In genomic region chr5:137215780-137216179, GRCh38 we compare ENCODE assay signal across 1 cellular context.
TF ChIP-seq lines count a peak whose summit lies in the region.

No MANE protein-coding gene starts in this region.

TF ChIP-seq in HepG2, 621 proteins besides CTCF, POLR2A, EP300 and RAD21 (continued from another document and continues in another):
- TF ChIP-seq AHDC1 (CRISPR knock-in tag; IDR thresholded peaks at IDR 0.05; ENCODE audit: borderline replicate concordance): 0 out of 2 replicates have a peak, but pooled peaks have one; percentile 19
- TF ChIP-seq PCBP2 (optimal IDR thresholded peaks at IDR 0.05; ENCODE audit: low read depth, low read length, poor library complexity, severe bottlenecking): no peak
- no peak for TF ChIP-seq ZNF709 (CRISPR knock-in tag; IDR thresholded peaks at IDR 0.05)
- no peak for TF ChIP-seq TEAD3 (CRISPR knock-in tag; optimal IDR thresholded peaks at IDR 0.05; ENCODE audit: borderline replicate concordance)
- TF ChIP-seq ZMYM3 (CRISPR knock-in tag; IDR thresholded peaks at IDR 0.05): no peak
- TF ChIP-seq DNMT3B (CRISPR knock-in tag; conservative IDR thresholded peaks at IDR 0.05): no peak
- TF ChIP-seq TCF12 (IDR thresholded peaks at IDR 0.05): no peak
- TF ChIP-seq TCF12 (CRISPR knock-in tag; IDR thresholded peaks at IDR 0.05): no peak
- TF ChIP-seq ZSCAN29 (CRISPR knock-in tag; conservative IDR thresholded peaks at IDR 0.05): no peak
- no peak for TF ChIP-seq ZNF260 (CRISPR knock-in tag; IDR thresholded peaks at IDR 0.05; ENCODE audit: borderline replicate concordance, low read depth)
- TF ChIP-seq NAIF1 (CRISPR knock-in tag; IDR thresholded peaks at IDR 0.05; ENCODE audit: borderline replicate concordance): no peak
- TF ChIP-seq NFAT5 (CRISPR knock-in tag; IDR thresholded peaks at IDR 0.05): no peak
- TF ChIP-seq RORA (CRISPR knock-in tag; IDR thresholded peaks at IDR 0.05): no peak
- TF ChIP-seq TARDBP (CRISPR knock-in tag; IDR thresholded peaks at IDR 0.05): no peak
- TF ChIP-seq ZNF629 (CRISPR knock-in tag; conservative IDR thresholded peaks at IDR 0.05): no peak
- TF ChIP-seq NFKB2 (CRISPR knock-in tag; IDR thresholded peaks at IDR 0.05; ENCODE audit: borderline replicate concordance): no peak
- TF ChIP-seq KMT2A (CRISPR knock-in tag; IDR thresholded peaks at IDR 0.05): no peak
- TF ChIP-seq ZNF891 (CRISPR knock-in tag; IDR thresholded peaks at IDR 0.05): no peak
- no peak for TF ChIP-seq ZBTB21 (CRISPR knock-in tag; IDR thresholded peaks at IDR 0.05)
- TF ChIP-seq ZBTB25 (CRISPR knock-in tag; IDR thresholded peaks at IDR 0.05): no peak
- no peak for TF ChIP-seq NFATC3 (CRISPR knock-in tag; IDR thresholded peaks at IDR 0.05)
- no peak for TF ChIP-seq POLR2AphosphoS5 (IDR thresholded peaks at IDR 0.05; ENCODE audit: low read depth, low read length)
- no peak for TF ChIP-seq ZFP36L1 (CRISPR knock-in tag; IDR thresholded peaks at IDR 0.05)
- no peak for TF ChIP-seq BATF2 (CRISPR knock-in tag; IDR thresholded peaks at IDR 0.05)
- no peak for TF ChIP-seq IRF9 (CRISPR knock-in tag; IDR thresholded peaks at IDR 0.05; ENCODE audit: borderline replicate concordance)
- TF ChIP-seq PATZ1 (CRISPR knock-in tag; IDR thresholded peaks at IDR 0.05): peak; percentile 27; the same call in 1 of the 2 replicates
- TF ChIP-seq MED1 (CRISPR knock-in tag; IDR thresholded peaks at IDR 0.05): no peak
- no peak for TF ChIP-seq CENPT (CRISPR knock-in tag; IDR thresholded peaks at IDR 0.05; ENCODE audit: low read depth)
- no peak for TF ChIP-seq ATF2 (CRISPR knock-in tag; IDR thresholded peaks at IDR 0.05)
- no peak for TF ChIP-seq NFYB (CRISPR knock-in tag; IDR thresholded peaks at IDR 0.05)
- TF ChIP-seq ZFP91 (CRISPR knock-in tag; IDR thresholded peaks at IDR 0.05; ENCODE audit: borderline replicate concordance): no peak
- no peak for TF ChIP-seq SMAD3 (CRISPR knock-in tag; IDR thresholded peaks at IDR 0.05)
- TF ChIP-seq ETS1 (CRISPR knock-in tag; IDR thresholded peaks at IDR 0.05): no peak
- no peak for TF ChIP-seq CREB1 (IDR thresholded peaks at IDR 0.05)
- TF ChIP-seq CREB1 (CRISPR knock-in tag; IDR thresholded peaks at IDR 0.05): no peak; the same call in 1 of the 2 replicates
- 0 out of 2 replicates have a peak, but pooled peaks have one; percentile 10 for TF ChIP-seq SALL1 (CRISPR knock-in tag; IDR thresholded peaks at IDR 0.05)
- TF ChIP-seq ZMYM2 (CRISPR knock-in tag; IDR thresholded peaks at IDR 0.05): no peak
- TF ChIP-seq ZBTB7B (CRISPR knock-in tag; IDR thresholded peaks at IDR 0.05): peak; percentile 69; the same call in 1 of the 2 replicates
- no peak for TF ChIP-seq CHCHD3 (CRISPR knock-in tag; IDR thresholded peaks at IDR 0.05)
- TF ChIP-seq HIC2 (CRISPR knock-in tag; IDR thresholded peaks at IDR 0.05; ENCODE audit: low read depth): no peak
- no peak for TF ChIP-seq ZNF264 (CRISPR knock-in tag; IDR thresholded peaks at IDR 0.05)
